In the genomic region with DNA sequence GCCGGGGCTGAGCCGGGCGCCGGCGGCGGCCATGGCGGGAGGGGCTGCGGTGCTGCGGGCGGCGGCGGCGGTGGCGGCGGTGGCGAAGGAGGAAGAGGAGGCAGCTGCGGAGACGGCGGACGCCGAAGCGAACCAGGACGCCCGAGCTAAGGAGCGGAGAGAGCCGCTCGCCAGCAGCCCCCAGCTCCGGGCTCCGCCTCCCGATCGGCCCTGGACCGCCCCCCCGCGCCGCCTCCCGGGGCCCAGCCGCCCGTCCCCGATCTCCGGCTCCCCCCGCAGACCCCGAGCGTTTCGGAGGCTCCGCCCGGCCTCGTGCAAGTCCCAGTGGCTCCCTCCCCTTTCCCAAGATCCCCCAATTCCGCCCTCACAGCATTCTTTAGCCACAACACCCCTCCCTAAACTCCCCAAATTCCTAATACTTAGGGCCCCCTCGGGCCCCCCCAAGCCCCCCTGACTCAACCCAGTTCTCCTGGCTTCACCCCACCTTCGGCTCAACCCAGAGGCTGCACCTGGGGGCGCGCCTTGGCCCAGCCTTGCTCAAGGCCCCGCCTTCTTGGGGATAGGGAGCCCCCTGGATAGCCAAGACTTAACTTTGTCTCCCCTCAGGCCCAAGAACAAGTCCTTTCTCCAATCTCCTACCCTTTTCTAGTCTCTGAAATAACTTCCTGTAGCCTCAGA, we compare ENCODE assay signal across 8 cellular contexts. TPM values are rescaled to one million over a fixed set of nuclear protein-coding genes. Genes with fewer than 3 reads are reported as not detected.
DNase-seq lines count a peak whose midpoint lies in the region; ATAC-seq and TF ChIP-seq lines count a peak whose summit lies in the region.

A gene with protein sequence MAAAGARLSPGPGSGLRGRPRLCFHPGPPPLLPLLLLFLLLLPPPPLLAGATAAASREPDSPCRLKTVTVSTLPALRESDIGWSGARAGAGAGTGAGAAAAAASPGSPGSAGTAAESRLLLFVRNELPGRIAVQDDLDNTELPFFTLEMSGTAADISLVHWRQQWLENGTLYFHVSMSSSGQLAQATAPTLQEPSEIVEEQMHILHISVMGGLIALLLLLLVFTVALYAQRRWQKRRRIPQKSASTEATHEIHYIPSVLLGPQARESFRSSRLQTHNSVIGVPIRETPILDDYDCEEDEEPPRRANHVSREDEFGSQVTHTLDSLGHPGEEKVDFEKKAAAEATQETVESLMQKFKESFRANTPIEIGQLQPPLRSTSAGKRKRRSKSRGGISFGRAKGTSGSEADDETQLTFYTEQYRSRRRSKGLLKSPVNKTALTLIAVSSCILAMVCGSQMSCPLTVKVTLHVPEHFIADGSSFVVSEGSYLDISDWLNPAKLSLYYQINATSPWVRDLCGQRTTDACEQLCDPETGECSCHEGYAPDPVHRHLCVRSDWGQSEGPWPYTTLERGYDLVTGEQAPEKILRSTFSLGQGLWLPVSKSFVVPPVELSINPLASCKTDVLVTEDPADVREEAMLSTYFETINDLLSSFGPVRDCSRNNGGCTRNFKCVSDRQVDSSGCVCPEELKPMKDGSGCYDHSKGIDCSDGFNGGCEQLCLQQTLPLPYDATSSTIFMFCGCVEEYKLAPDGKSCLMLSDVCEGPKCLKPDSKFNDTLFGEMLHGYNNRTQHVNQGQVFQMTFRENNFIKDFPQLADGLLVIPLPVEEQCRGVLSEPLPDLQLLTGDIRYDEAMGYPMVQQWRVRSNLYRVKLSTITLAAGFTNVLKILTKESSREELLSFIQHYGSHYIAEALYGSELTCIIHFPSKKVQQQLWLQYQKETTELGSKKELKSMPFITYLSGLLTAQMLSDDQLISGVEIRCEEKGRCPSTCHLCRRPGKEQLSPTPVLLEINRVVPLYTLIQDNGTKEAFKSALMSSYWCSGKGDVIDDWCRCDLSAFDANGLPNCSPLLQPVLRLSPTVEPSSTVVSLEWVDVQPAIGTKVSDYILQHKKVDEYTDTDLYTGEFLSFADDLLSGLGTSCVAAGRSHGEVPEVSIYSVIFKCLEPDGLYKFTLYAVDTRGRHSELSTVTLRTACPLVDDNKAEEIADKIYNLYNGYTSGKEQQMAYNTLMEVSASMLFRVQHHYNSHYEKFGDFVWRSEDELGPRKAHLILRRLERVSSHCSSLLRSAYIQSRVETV (N-terminal part only) (minus strand): TSS at position 152 of the 678 bp plus-strand sequence. CDS start 119 bp downstream, at position 33.

- peaks cover 37% of the 10 kb centered on the region for H3K27me3 Mint-ChIP-seq in osteocyte (ENCODE audit: unreplicated experiment)
- H3K27me3 Mint-ChIP-seq in activated CD8-positive, alpha-beta memory T cell treated with anti-CD3 and anti-CD28 coated beads, Interleukin-2, amount 10 ng/mL, durations not matched to agents 7 days and 5 days, result peaks cover 28% of the 10 kb centered on the region

- no peak for TF ChIP-seq POLR2A in gastroesophageal sphincter (IDR thresholded peaks at IDR 0.05)

- H3K27ac Mint-ChIP-seq in osteocyte (ENCODE audit: unreplicated experiment), result no peak within 1 kb of the TSS
- H3K27ac Mint-ChIP-seq in activated CD8-positive, alpha-beta memory T cell treated with anti-CD3 and anti-CD28 coated beads, Interleukin-2, amount 10 ng/mL, durations not matched to agents 7 days and 5 days, result no peak within 1 kb of the TSS

- POLR2A ChIA-PET in BJ (lab: Charles Lee), result no interaction called here

- peaks cover 0 to 27% (median 6%) of the 10 kb centered on the region in 3 donors for H3K4me1 ChIP-seq in gastroesophageal sphincter

- H3K4me3 ChIP-seq in BJ (ENCODE audit: low read depth, low read length) (peak within 1 kb of the TSS; percentile 32), gastroesophageal sphincter (peak within 1 kb of the TSS; percentile 11 to 55)

- no peaks in the 10 kb centered on the region for H3K9me3 Mint-ChIP-seq in osteocyte (ENCODE audit: unreplicated experiment)
- H3K9me3 Mint-ChIP-seq in activated CD8-positive, alpha-beta memory T cell treated with anti-CD3 and anti-CD28 coated beads, Interleukin-2, amount 10 ng/mL, durations not matched to agents 7 days and 5 days (ENCODE audit: low read depth), result no peaks in the 10 kb centered on the region

- no peak for TF ChIP-seq EP300 in gastroesophageal sphincter (IDR thresholded peaks at IDR 0.05)

- H3K4me3 Mint-ChIP-seq in osteocyte (ENCODE audit: unreplicated experiment), result peak within 1 kb of the TSS; percentile 64
- no peak within 1 kb of the TSS for H3K4me3 Mint-ChIP-seq in activated CD8-positive, alpha-beta memory T cell treated with anti-CD3 and anti-CD28 coated beads, Interleukin-2, amount 10 ng/mL, durations not matched to agents 7 days and 5 days

- no peak for DNase-seq in BJ (ENCODE audit: low read depth)
- peak; percentile 42 for DNase-seq in NCI-H1105 treated with DMSO at 0.1 percent for 48 hours (lab: John Stamatoyannopoulos, UW)
- no peak for DNase-seq in osteocyte (ENCODE audit: extremely low spot score, unreplicated experiment)
- no peak for DNase-seq in T-helper 9 cell
- DNase-seq in SIG-M5 treated with dmso at 0.1 percent for 504 hours (lab: John Stamatoyannopoulos, UW; ENCODE audit: unreplicated experiment), result no peak
- no peak for DNase-seq in activated CD8-positive, alpha-beta memory T cell treated with anti-CD3 and anti-CD28 coated beads, Interleukin-2, amount 10 ng/mL, durations not matched to agents 7 days and 5 days
- no peak for DNase-seq in COR-L47 (lab: John Stamatoyannopoulos, UW)

- H3K36me3 Mint-ChIP-seq in osteocyte (ENCODE audit: unreplicated experiment), result no peaks in the 10 kb centered on the region
- H3K36me3 Mint-ChIP-seq in activated CD8-positive, alpha-beta memory T cell treated with anti-CD3 and anti-CD28 coated beads, Interleukin-2, amount 10 ng/mL, durations not matched to agents 7 days and 5 days, result no peaks in the 10 kb centered on the region

- ATAC-seq in gastroesophageal sphincter, result no peak
- ATAC-seq in activated CD8-positive, alpha-beta memory T cell treated with anti-CD3 and anti-CD28 coated beads, Interleukin-2, amount 10 ng/mL, durations not matched to agents 7 days and 5 days, result no peak

- H3K27me3 ChIP-seq in BJ (ENCODE audit: control insufficient read depth, insufficient read depth, low read length), result peaks cover 32% of the 10 kb centered on the region
- peaks cover 90% of the 10 kb centered on the region for H3K27me3 ChIP-seq in gastroesophageal sphincter

- peak within 1 kb of the TSS in 1 of 4 donors; percentile 8 for H3K27ac ChIP-seq in gastroesophageal sphincter

- peaks cover 7% of the 10 kb centered on the region for H3K4me1 Mint-ChIP-seq in osteocyte (ENCODE audit: unreplicated experiment)
- H3K4me1 Mint-ChIP-seq in activated CD8-positive, alpha-beta memory T cell treated with anti-CD3 and anti-CD28 coated beads, Interleukin-2, amount 10 ng/mL, durations not matched to agents 7 days and 5 days, result no peaks in the 10 kb centered on the region

- no peaks in the 10 kb centered on the region for H3K9me3 ChIP-seq in gastroesophageal sphincter

- WGBS in gastroesophageal sphincter (ENCODE audit: low coverage in 1 of 2), 2 donors, result 0% methylated on average over 2 of the region's 53 CpGs; no CpG with 5 or more reads in 1 of the 2 donors

- H3K36me3 ChIP-seq in BJ (ENCODE audit: control insufficient read depth, insufficient read depth, low read length), result no peaks in the 10 kb centered on the region
- H3K36me3 ChIP-seq in gastroesophageal sphincter, result no peaks in the 10 kb centered on the region

- CTCF ChIA-PET in BJ (lab: Yijun Ruan, JAX), result interaction anchor here (0.5 kb wide), 1 partner anchor 49 kb away, joined by 4 read pairs; no protein-coding TSS in a partner anchor
- CTCF ChIA-PET in activated CD8-positive, alpha-beta memory T cell treated with anti-CD3 and anti-CD28 coated beads, Interleukin-2, amount 10 ng/mL, durations not matched to agents 7 days and 5 days (lab: Charles Lee), result no interaction called here

- TF ChIP-seq CTCF in BJ (IDR thresholded peaks at IDR 0.05; ENCODE audit: insufficient read depth, low read depth, low read length), result no peak
- TF ChIP-seq CTCF in gastroesophageal sphincter (IDR thresholded peaks at IDR 0.05), result no peak
- TF ChIP-seq CTCF in osteocyte (IDR thresholded peaks at IDR 0.05), result no peak

RNA-seq across cellular contexts. Expression of the gene that starts here (rescaled TPM):
- polyA plus RNA-seq in BJ (2011; rRNA removed), result 10.7 and 12.8 TPM in 2 replicates
- 14.8 and 18.7 TPM in 2 replicates for polyA minus RNA-seq in BJ (2011; rRNA and poly(A)+ RNA removed)
- total RNA-seq in gastroesophageal sphincter (1 to 10 TPM; 4.0 to 7.0 (median 4.9) TPM), osteocyte (2.3 and 3.0 TPM in 2 replicates)
- 1 to 10 TPM; 4.0 to 5.4 TPM for total RNA-seq in activated CD8-positive, alpha-beta memory T cell treated with anti-CD3 and anti-CD28 coated beads, Interleukin-2, amount 10 ng/mL, durations not matched to agents 7 days and 5 days
